In the genomic region with DNA sequence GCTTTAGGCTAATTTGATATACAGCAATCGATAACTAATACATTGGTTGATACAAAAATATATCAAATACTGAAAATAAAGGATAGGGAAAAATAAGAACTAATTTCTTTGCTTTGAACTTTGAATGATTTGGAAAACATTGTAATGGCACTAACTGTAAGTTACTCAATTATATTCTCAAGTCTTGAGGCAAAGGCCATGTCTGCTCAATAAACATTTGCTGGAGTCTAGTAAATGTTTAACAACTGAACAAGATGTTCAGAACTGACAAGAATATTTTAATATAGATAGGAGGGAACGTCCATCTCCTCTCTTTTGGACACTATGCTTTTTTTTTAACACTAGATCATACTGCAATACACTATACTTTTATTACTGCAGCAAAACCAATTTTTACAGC, we compare ENCODE assay signal across 15 cellular contexts.
A peak's percentile ranks its signal among the peaks of the same experiment; 100 is the strongest.
DNase-seq lines count a peak whose midpoint lies in the region; ATAC-seq and TF ChIP-seq lines count a peak whose summit lies in the region.
"Had no signal": no experiment of that assay in that cellular context is flagged by ENCODE, and none has a peak within 500 bp of the region (broad histone marks: within the 10 kb centered on the region; RNA-seq: fewer than 3 reads in every experiment).

No MANE protein-coding gene starts in this region.

- no peak for DNase-seq in activated naive CD8-positive, alpha-beta T cell treated with anti-CD3 and anti-CD28 coated beads, Interleukin-2, amount 50 U/mL, for 24 hours
- DNase-seq in right lobe of liver (no peak), A673 (ENCODE audit: low spot score) (no peak), NCI-H69 (lab: John Stamatoyannopoulos, UW) (no peak), right atrium auricular region (ENCODE audit: low spot score) (no peak)
- DNase-seq: Calu3, Karpas-422, NCI-H1930, NCI-H2171, NCI-H510A, SHP77 treated with DMSO at 0.1 percent for 48 hours had no signal

- CTCF ChIA-PET in A673 (lab: Charles Lee) = no interaction called here

- H3K27me3 Mint-ChIP-seq in activated naive CD8-positive, alpha-beta T cell = no peaks in the 10 kb centered on the region
- H3K27me3 Mint-ChIP-seq in activated naive CD8-positive, alpha-beta T cell treated with anti-CD3 and anti-CD28 coated beads, Interleukin-2, amount 50 U/mL, for 24 hours = peaks cover 4% of the 10 kb centered on the region
- H3K27me3 Mint-ChIP-seq in activated T-helper 17 cell treated with anti-CD3 and anti-CD28 coated beads, Interleukin-2, amount 50 U/mL, for 72 hours = no peaks in the 10 kb centered on the region

- 20% methylated on average over 2 of the region's 2 CpGs for WGBS in right lobe of liver (ENCODE audit: insufficient coverage, low coverage, low lambda C conversion rate, missing lambda C conversion rate)

- TF ChIP-seq CTCF in right lobe of liver (IDR thresholded peaks at IDR 0.05) (no peak), A673 (conservative IDR thresholded peaks at IDR 0.05; ENCODE audit: low read depth, low read length) (no peak), right atrium auricular region (IDR thresholded peaks at IDR 0.05) (no peak)

- H3K4me1 Mint-ChIP-seq in activated naive CD8-positive, alpha-beta T cell (ENCODE audit: low read depth) = peaks cover 25% of the 10 kb centered on the region
- peaks cover 39% of the 10 kb centered on the region for H3K4me1 Mint-ChIP-seq in activated naive CD8-positive, alpha-beta T cell treated with anti-CD3 and anti-CD28 coated beads, Interleukin-2, amount 50 U/mL, for 24 hours
- H3K4me1 Mint-ChIP-seq in activated T-helper 17 cell treated with anti-CD3 and anti-CD28 coated beads, Interleukin-2, amount 50 U/mL, for 72 hours = peaks cover 16% of the 10 kb centered on the region

- TF ChIP-seq POLR2A in right lobe of liver (IDR thresholded peaks at IDR 0.05) = no peak

- no peaks in the 10 kb centered on the region for H3K9me3 Mint-ChIP-seq in activated naive CD8-positive, alpha-beta T cell (ENCODE audit: low read depth)
- H3K9me3 Mint-ChIP-seq in activated naive CD8-positive, alpha-beta T cell treated with anti-CD3 and anti-CD28 coated beads, Interleukin-2, amount 50 U/mL, for 24 hours = no peaks in the 10 kb centered on the region
- no peaks in the 10 kb centered on the region for H3K9me3 Mint-ChIP-seq in activated T-helper 17 cell treated with anti-CD3 and anti-CD28 coated beads, Interleukin-2, amount 50 U/mL, for 72 hours

- H3K27ac ChIP-seq in right lobe of liver = peak overlapping the region in 2 of 3 donors; percentile 96
- H3K27ac ChIP-seq in A673 (ENCODE audit: low read depth, low read length, poor library complexity, severe bottlenecking) = no peak overlapping the region
- no peak overlapping the region for H3K27ac ChIP-seq in right atrium auricular region
- H3K27ac ChIP-seq: C4-2B had no signal

- peaks cover 0 to 12% (median 4%) of the 10 kb centered on the region in 4 donors for H3K36me3 ChIP-seq in right lobe of liver
- H3K36me3 ChIP-seq in A673 (ENCODE audit: insufficient read depth, low read length, poor library complexity, severe bottlenecking) = peaks cover 25% of the 10 kb centered on the region
- no peaks in the 10 kb centered on the region for H3K36me3 ChIP-seq in right atrium auricular region

- intact Hi-C loops in right lobe of liver (cut with DNase I) = no loop called here
- intact Hi-C loops in A673 (cut with micrococcal nuclease; ENCODE audit: unreplicated experiment) = loop anchor here (10.0 kb wide), 2 partner anchors 1142 to 1922 kb away; no protein-coding TSS in a partner anchor

- no peaks in the 10 kb centered on the region for H3K27me3 ChIP-seq in right lobe of liver
- H3K27me3 ChIP-seq in A673 (replicated peaks; ENCODE audit: insufficient read depth, low read depth, low read length, poor library complexity) = no peaks in the 10 kb centered on the region
- no peaks in the 10 kb centered on the region for H3K27me3 ChIP-seq in right atrium auricular region

- peaks cover 21% of the 10 kb centered on the region for H3K36me3 Mint-ChIP-seq in activated naive CD8-positive, alpha-beta T cell
- peaks cover 34% of the 10 kb centered on the region for H3K36me3 Mint-ChIP-seq in activated naive CD8-positive, alpha-beta T cell treated with anti-CD3 and anti-CD28 coated beads, Interleukin-2, amount 50 U/mL, for 24 hours (ENCODE audit: low read depth)
- peaks cover 37% of the 10 kb centered on the region for H3K36me3 Mint-ChIP-seq in activated T-helper 17 cell treated with anti-CD3 and anti-CD28 coated beads, Interleukin-2, amount 50 U/mL, for 72 hours (ENCODE audit: low read depth)

- H3K4me3 Mint-ChIP-seq in activated naive CD8-positive, alpha-beta T cell = peak overlapping the region; percentile 8
- no peak overlapping the region for H3K4me3 Mint-ChIP-seq in activated naive CD8-positive, alpha-beta T cell treated with anti-CD3 and anti-CD28 coated beads, Interleukin-2, amount 50 U/mL, for 24 hours
- H3K4me3 Mint-ChIP-seq in activated T-helper 17 cell treated with anti-CD3 and anti-CD28 coated beads, Interleukin-2, amount 50 U/mL, for 72 hours = peak overlapping the region; percentile 86

- H3K9me3 ChIP-seq in right lobe of liver (no peaks in the 10 kb centered on the region), A673 (ENCODE audit: low read depth, low read length, poor library complexity, severe bottlenecking) (no peaks in the 10 kb centered on the region), right atrium auricular region (no peaks in the 10 kb centered on the region)

- no TSS peak for BruUV-seq in A673 (replicated peaks; lab: Mats Ljungman, UMichigan)

- POLR2A ChIA-PET in A673 (lab: Charles Lee; ENCODE audit: low non-redundant PET) = no interaction called here

- H3K4me1 ChIP-seq in right lobe of liver (peaks cover 0 to 31% (median 9%) of the 10 kb centered on the region in 4 donors), A673 (ENCODE audit: insufficient read depth, low read length, poor library complexity, severe bottlenecking) (peaks cover 15% of the 10 kb centered on the region), right atrium auricular region (peaks cover 0 to 24% of the 10 kb centered on the region in 2 donors)

- H3K4me3 ChIP-seq in right lobe of liver = peak overlapping the region in 2 of 3 donors; percentile 75 to 81
- H3K4me3 ChIP-seq in A673 (ENCODE audit: low read depth, low read length, poor library complexity, severe bottlenecking) = no peak overlapping the region
- H3K4me3 ChIP-seq in right atrium auricular region = no peak overlapping the region

- no peak overlapping the region for H3K27ac Mint-ChIP-seq in activated naive CD8-positive, alpha-beta T cell
- H3K27ac Mint-ChIP-seq in activated naive CD8-positive, alpha-beta T cell treated with anti-CD3 and anti-CD28 coated beads, Interleukin-2, amount 50 U/mL, for 24 hours = no peak overlapping the region
- H3K27ac Mint-ChIP-seq in activated T-helper 17 cell treated with anti-CD3 and anti-CD28 coated beads, Interleukin-2, amount 50 U/mL, for 72 hours = no peak overlapping the region

- ATAC-seq in activated naive CD8-positive, alpha-beta T cell treated with anti-CD3 and anti-CD28 coated beads, Interleukin-2, amount 50 U/mL, for 24 hours = no peak
- no peak for ATAC-seq in activated T-helper 17 cell treated with anti-CD3 and anti-CD28 coated beads, Interleukin-2, amount 50 U/mL, for 72 hours (replicated peaks)
- peak in 3 of 4 donors; percentile 12 to 56 (median 22) for ATAC-seq in right lobe of liver
- no peak for ATAC-seq in HG03469 (IDR thresholded peaks at IDR 0.05; ENCODE audit: unreplicated experiment)

Comparison
In these comparisons a context has a peak if more than half of its experiments do, and no peak if none do; other contexts are left out.
1. ATAC-seq: peak in right lobe of liver (3 of 4); none in activated naive CD8-positive, alpha-beta T cell treated with anti-CD3 and anti-CD28 coated beads, Interleukin-2, amount 50 U/mL, for 24 hours (single experiment), activated T-helper 17 cell treated with anti-CD3 and anti-CD28 coated beads, Interleukin-2, amount 50 U/mL, for 72 hours (single experiment) and HG03469 (single experiment).
2. H3K27ac ChIP-seq: peak in right lobe of liver (2 of 3); none in A673 (single experiment) and right atrium auricular region (0 of 2).
3. H3K4me3 ChIP-seq: peak in right lobe of liver (2 of 3); none in A673 (single experiment) and right atrium auricular region (0 of 2).